ENCODE assay signal across 8 cellular contexts in the genomic region with DNA sequence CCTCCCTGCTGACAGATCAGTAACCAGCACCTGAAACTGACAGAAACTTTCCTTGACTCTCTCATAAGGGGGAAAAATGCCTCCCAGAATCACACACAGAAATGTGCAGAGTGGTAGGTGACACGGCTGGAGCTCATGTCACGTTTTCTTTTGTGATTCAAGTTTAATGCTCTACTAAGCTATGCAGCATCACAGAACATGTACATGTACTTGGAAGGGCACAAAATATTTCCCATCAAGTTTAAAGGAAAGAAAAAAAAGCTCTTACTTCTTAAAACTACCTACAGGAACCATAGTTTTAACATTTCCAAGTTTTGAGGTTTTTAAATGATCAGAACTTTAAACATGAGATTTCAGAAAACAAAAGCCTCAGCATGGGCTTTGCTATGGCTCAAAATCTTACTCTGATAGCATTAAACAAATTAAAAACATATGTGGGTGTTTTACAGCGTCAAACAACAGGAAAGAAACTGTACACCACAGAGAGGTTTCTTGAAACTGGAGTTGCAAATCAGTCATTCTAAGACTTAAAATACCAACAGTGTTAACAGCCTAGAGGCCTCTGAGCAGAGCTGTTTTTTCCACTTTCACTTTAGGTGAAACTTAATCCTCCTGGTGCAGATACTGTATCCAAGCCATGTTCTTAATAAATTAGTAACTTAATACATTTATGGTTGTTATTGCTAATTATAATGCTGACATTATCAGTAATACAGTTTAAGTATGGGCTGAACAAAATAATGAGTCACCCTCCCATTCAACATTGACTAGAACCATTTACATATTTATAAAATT. TPM values are rescaled to one million over a fixed set of nuclear protein-coding genes. Genes with fewer than 3 reads are reported as not detected.
DNase-seq lines count a peak whose midpoint lies in the region; ATAC-seq and TF ChIP-seq lines count a peak whose summit lies in the region.

No MANE protein-coding gene starts in this region.

- H3K36me3 ChIP-seq in BLaER1 (peaks cover 75% of the 10 kb centered on the region), tibial nerve (no peaks in the 10 kb centered on the region)

- H3K27ac ChIP-seq in BLaER1 = peak overlapping the region; percentile 69
- H3K27ac ChIP-seq in tibial nerve = peak overlapping the region; percentile 4 to 90 (median 78)

- CTCF ChIA-PET in activated CD8-positive, alpha-beta T cell treated with anti-CD3 and anti-CD28 coated beads for 36 hours (lab: Charles Lee) = interaction anchor here (1.0 to 9.8 kb wide), 8 partner anchors 9 to 299 kb away, joined by 3 to 92 read pairs (median 6); no protein-coding TSS in a partner anchor

- TF ChIP-seq EP300 in tibial nerve (IDR thresholded peaks at IDR 0.05) = no peak

- DNase-seq in activated CD8-positive, alpha-beta T cell treated with anti-CD3 and anti-CD28 coated beads for 36 hours = peak; percentile 32
- DNase-seq in immature natural killer cell (peak; percentile 77 to 83 (median 81)), tibial nerve (ENCODE audit: low spot score in 2 of 2) (no peak), SW480 (ENCODE audit: low spot score) (no peak), NCI-H2196 treated with DMSO at 0.1 percent for 48 hours (lab: John Stamatoyannopoulos, UW; ENCODE audit: unreplicated experiment) (no peak)

- no peak for TF ChIP-seq CTCF in activated CD8-positive, alpha-beta T cell treated with anti-CD3 and anti-CD28 coated beads for 36 hours (IDR thresholded peaks at IDR 0.05)
- no peak for TF ChIP-seq CTCF in tibial nerve (IDR thresholded peaks at IDR 0.05)

- POLR2A ChIA-PET in activated CD8-positive, alpha-beta T cell treated with anti-CD3 and anti-CD28 coated beads for 36 hours (lab: Charles Lee) = interaction anchor here (0.7 to 20.2 kb wide), 11 partner anchors 13 to 1550 kb away, joined by 3 to 337 read pairs (median 5); a partner anchor contains a TSS

- peaks cover 90% of the 10 kb centered on the region for H3K4me1 ChIP-seq in BLaER1
- H3K4me1 ChIP-seq in tibial nerve = peaks cover 0 to 84% (median 55%) of the 10 kb centered on the region in 4 donors

- peak overlapping the region; percentile 85 for H3K4me2 ChIP-seq in BLaER1

- H3K4me1 Mint-ChIP-seq in activated CD8-positive, alpha-beta T cell treated with anti-CD3 and anti-CD28 coated beads for 36 hours (ENCODE audit: low read depth) = peaks cover 94% of the 10 kb centered on the region
- peaks cover 99 to 100% of the 10 kb centered on the region in 2 donors for H3K4me1 Mint-ChIP-seq in immature natural killer cell

- H4K20me1 ChIP-seq in BLaER1 = peaks cover 96% of the 10 kb centered on the region

- no peaks in the 10 kb centered on the region for H3K9me3 ChIP-seq in BLaER1
- no peaks in the 10 kb centered on the region for H3K9me3 ChIP-seq in tibial nerve

- no peaks in the 10 kb centered on the region for H3K27me3 Mint-ChIP-seq in activated CD8-positive, alpha-beta T cell treated with anti-CD3 and anti-CD28 coated beads for 36 hours
- H3K27me3 Mint-ChIP-seq in immature natural killer cell (ENCODE audit: low read depth in 3 of 3) = peaks cover 10 to 50% (median 45%) of the 10 kb centered on the region in 3 donors

- intact Hi-C loops in activated CD8-positive, alpha-beta T cell treated with anti-CD3 and anti-CD28 coated beads for 36 hours (cut with micrococcal nuclease) = loop anchor here (2.0 kb wide), 1 partner anchor 40 kb away; no protein-coding TSS in a partner anchor

- H3K4me3 Mint-ChIP-seq in activated CD8-positive, alpha-beta T cell treated with anti-CD3 and anti-CD28 coated beads for 36 hours = peak overlapping the region; percentile 63
- H3K4me3 Mint-ChIP-seq in immature natural killer cell = peak overlapping the region; percentile 76 to 86 (median 82)

- no peak for TF ChIP-seq POLR2A in tibial nerve (IDR thresholded peaks at IDR 0.05)

- H3K27ac Mint-ChIP-seq in activated CD8-positive, alpha-beta T cell treated with anti-CD3 and anti-CD28 coated beads for 36 hours = peak overlapping the region; percentile 95
- H3K27ac Mint-ChIP-seq in immature natural killer cell = peak overlapping the region; percentile 97 to 100 (median 98)

- H3K9ac ChIP-seq in BLaER1 = peak overlapping the region; percentile 61

- H3K36me3 Mint-ChIP-seq in activated CD8-positive, alpha-beta T cell treated with anti-CD3 and anti-CD28 coated beads for 36 hours (ENCODE audit: low read depth) = peaks cover 70% of the 10 kb centered on the region
- H3K36me3 Mint-ChIP-seq in immature natural killer cell = peaks cover 28 to 59% (median 40%) of the 10 kb centered on the region in 3 donors

- 50 to 53% methylated on average over 3 of the region's 3 CpGs for WGBS in tibial nerve, 2 donors

- ATAC-seq in GM19035 (IDR thresholded peaks at IDR 0.05; ENCODE audit: unreplicated experiment) = peak; percentile 89
- ATAC-seq in HG03139 (IDR thresholded peaks at IDR 0.05; ENCODE audit: unreplicated experiment) = peak; percentile 60
- ATAC-seq in activated CD8-positive, alpha-beta T cell treated with anti-CD3 and anti-CD28 coated beads for 36 hours = peak; percentile 60

- H3K4me3 ChIP-seq in BLaER1 = peak overlapping the region; percentile 36; the same call in 1 of the 2 replicates
- H3K4me3 ChIP-seq in tibial nerve = no peak overlapping the region

- peaks cover 18% of the 10 kb centered on the region for H3K9me3 Mint-ChIP-seq in activated CD8-positive, alpha-beta T cell treated with anti-CD3 and anti-CD28 coated beads for 36 hours
- H3K9me3 Mint-ChIP-seq in immature natural killer cell = no peaks in the 10 kb centered on the region

- H3K27me3 ChIP-seq in BLaER1 = no peaks in the 10 kb centered on the region
- H3K27me3 ChIP-seq in tibial nerve = no peaks in the 10 kb centered on the region

RNA-seq across cellular contexts. Expression of a gene that starts 30.1 kb away (rescaled TPM):
- total RNA-seq in activated CD8-positive, alpha-beta T cell treated with anti-CD3 and anti-CD28 coated beads for 36 hours = 10 to 100 TPM; 39.9 to 41.5 TPM
- polyA plus RNA-seq in immature natural killer cell = 100 to 1,000 TPM; 187 to 403 (median 297) TPM
- 1,000 to 10,000 TPM in 3 of 4 donors, 100 to 1,000 TPM in 1; 831 to 1,485 (median 1,405) TPM for total RNA-seq in tibial nerve

Comparison
In these comparisons a context has a peak if more than half of its experiments do, and no peak if none do; other contexts are left out.
1. DNase-seq: peak in activated CD8-positive, alpha-beta T cell treated with anti-CD3 and anti-CD28 coated beads for 36 hours (single experiment) and immature natural killer cell (3 of 3); none in tibial nerve (0 of 2), SW480 (single experiment) and NCI-H2196 treated with DMSO at 0.1 percent for 48 hours (single experiment).
2. RNA of a gene that starts 30.1 kb away (total RNA-seq): 831 to 1,485 TPM in tibial nerve; 39.9 to 41.5 TPM in activated CD8-positive, alpha-beta T cell treated with anti-CD3 and anti-CD28 coated beads for 36 hours; every median in the first group is over 10 times any median in the second.
3. Peak in every context shown above with its lines, with median percentiles within 50 percentile points of each other: ATAC-seq.